8 cellular contexts compared by ENCODE assay signal in the genomic region with DNA sequence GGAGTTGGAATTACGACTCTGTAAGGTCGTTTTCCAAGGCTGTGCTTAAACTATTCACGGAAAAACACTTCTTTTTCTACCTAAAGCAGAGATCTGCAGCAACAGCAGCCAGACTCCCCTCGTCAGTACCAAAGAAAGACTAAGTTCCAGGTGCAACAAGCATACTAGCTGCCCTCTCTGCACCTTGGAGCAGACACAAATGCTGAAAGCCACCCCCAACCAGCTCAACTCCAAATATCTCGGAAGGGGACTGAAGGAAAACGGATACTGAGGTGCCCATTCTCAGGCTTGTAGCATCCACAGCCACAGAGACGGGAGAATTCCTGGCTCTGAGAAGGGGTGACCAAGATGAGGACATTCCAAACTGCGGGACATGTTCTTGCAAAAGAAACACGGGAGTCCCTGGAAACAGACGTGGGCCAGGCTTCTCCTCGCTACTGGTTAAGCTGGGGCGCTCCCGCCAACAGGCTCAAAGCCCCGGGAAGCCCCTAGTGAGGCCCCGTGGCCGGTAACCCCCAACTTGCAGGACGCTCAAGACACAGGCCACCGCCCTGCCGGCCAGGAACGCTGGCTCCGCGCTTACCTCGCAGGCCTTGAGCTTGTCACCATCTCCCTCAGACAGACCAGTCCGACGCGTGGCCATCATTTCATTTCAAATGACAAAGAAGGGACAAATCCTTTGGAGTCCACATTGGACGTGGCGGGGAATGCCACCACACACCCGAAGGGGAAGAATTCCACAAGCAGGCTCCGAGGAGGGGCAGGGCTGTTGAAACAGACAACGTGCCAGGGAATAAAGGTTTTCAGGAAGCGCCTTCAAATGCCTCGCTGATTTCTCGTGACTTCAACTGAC. TPM values are rescaled to one million over a fixed set of nuclear protein-coding genes. Genes with fewer than 3 reads are reported as not detected.
DNase-seq lines count a peak whose midpoint lies in the region; ATAC-seq and TF ChIP-seq lines count a peak whose summit lies in the region.

No MANE protein-coding gene starts in this region.

- peak overlapping the region; percentile 93 for H3K9ac ChIP-seq in PC-3 (ENCODE audit: low read length)

- H4K20me1 ChIP-seq in PC-3 (ENCODE audit: low read length) = peaks cover 23% of the 10 kb centered on the region

- no peaks in the 10 kb centered on the region for H3K9me3 ChIP-seq in PC-3 (ENCODE audit: low read length)

- H3K4me3 Mint-ChIP-seq in naive B cell = peak overlapping the region; percentile 78 to 96 (median 92)

- H3K9me3 Mint-ChIP-seq in naive B cell = no peaks in the 10 kb centered on the region

- peak overlapping the region; percentile 70 for H3K27ac ChIP-seq in PC-3 (ENCODE audit: low read length)

- H3K4me1 Mint-ChIP-seq in naive B cell = peaks cover 3 to 26% (median 11%) of the 10 kb centered on the region in 3 donors

- intact Hi-C loops in PC-3 (cut with micrococcal nuclease) = loop anchor here (5.0 kb wide), 3 partner anchors 146 to 241 kb away; no protein-coding TSS in a partner anchor

- H2AFZ ChIP-seq in PC-3 (ENCODE audit: low read length) = no peak overlapping the region

- H3K27me3 ChIP-seq in PC-3 (ENCODE audit: low read length) = no peaks in the 10 kb centered on the region

- 0 out of 2 replicates have a peak, but pooled peaks cover 6% of the 10 kb centered on the region for H3K36me3 ChIP-seq in PC-3 (ENCODE audit: low read depth, low read length)

- H3K79me2 ChIP-seq in PC-3 (ENCODE audit: low read length) = peaks cover 66% of the 10 kb centered on the region

- peak overlapping the region; percentile 88 for H3K4me3 ChIP-seq in PC-3 (ENCODE audit: low read length)
- peak overlapping the region; percentile 85 for H3K4me3 ChIP-seq in epithelial cell of proximal tubule (ENCODE audit: low read depth, low read length)

- H3K27me3 Mint-ChIP-seq in naive B cell = no peaks in the 10 kb centered on the region

- no TSS peak for BruUV-seq in PC-3 (replicated peaks; lab: Mats Ljungman, UMichigan)

- H3F3A ChIP-seq in PC-3 (ENCODE audit: low read length, unreplicated experiment) = no peaks in the 10 kb centered on the region

- peak overlapping the region in 2 of 6 donors; percentile 1 to 79 for H3K27ac Mint-ChIP-seq in naive B cell

- ATAC-seq in PC-3 = no peak
- no peak for ATAC-seq in naive B cell (ENCODE audit: low read depth in 2 of 2)
- no peak for ATAC-seq in GM19328 (IDR thresholded peaks at IDR 0.05; ENCODE audit: unreplicated experiment)
- ATAC-seq in GM19463 (IDR thresholded peaks at IDR 0.05; ENCODE audit: unreplicated experiment) = no peak

- POLR2A ChIA-PET in PC-3 (lab: Charles Lee; ENCODE audit: unreplicated experiment) = no interaction called here

- peak; percentile 41 for DNase-seq in EL
- peak; percentile 38 for DNase-seq in PC-3
- no peak for DNase-seq in epithelial cell of proximal tubule (ENCODE audit: low read depth)
- DNase-seq in naive B cell = peak; percentile 12
- no peak for DNase-seq in NK-92 (lab: John Stamatoyannopoulos, UW; ENCODE audit: unreplicated experiment)
- DNase-seq in H4 (ENCODE audit: low spot score) = no peak

- TF ChIP-seq CTCF in PC-3 (conservative IDR thresholded peaks at IDR 0.05; ENCODE audit: low read depth, low read length) (no peak), epithelial cell of proximal tubule (conservative IDR thresholded peaks at IDR 0.05; ENCODE audit: low read depth, low read length) (no peak)

- H3K4me1 ChIP-seq in PC-3 (ENCODE audit: insufficient read depth, low read length) = peaks cover 24% of the 10 kb centered on the region

- CTCF ChIA-PET in PC-3 (lab: Charles Lee) = interaction anchor here (0.6 kb wide), 1 partner anchor 267 kb away, joined by 4 read pairs; no protein-coding TSS in a partner anchor

- H3K4me2 ChIP-seq in PC-3 (ENCODE audit: low read length) = peak overlapping the region; percentile 97

- H3K9me2 ChIP-seq in PC-3 (replicated peaks; ENCODE audit: low read length) = no peaks in the 10 kb centered on the region

- no peaks in the 10 kb centered on the region for H3K36me3 Mint-ChIP-seq in naive B cell

RNA-seq across cellular contexts. Expression of a gene that starts 2.2 kb away (rescaled TPM):
- total RNA-seq in PC-3 (2014; rRNA removed) = 51.4 and 52.6 TPM in 2 replicates
- 39.9 and 46.8 TPM in 2 replicates for total RNA-seq in epithelial cell of proximal tubule
- 1 to 10 TPM in 1 of 6 donors, under 1 TPM in 4, not detected in 1; 0.30 to 2.2 (median 0.56) TPM for polyA plus RNA-seq in naive B cell (ENCODE audit: low read depth in 6 of 6)
- 16.2 and 18.0 TPM in 2 replicates for total RNA-seq in H4 (2014; rRNA removed; shearing (Covaris generic))

Comparison
In these comparisons a context has a peak if more than half of its experiments do, and no peak if none do; other contexts are left out.
1. DNase-seq: peak in EL (single experiment), PC-3 (single experiment) and naive B cell (single experiment); none in epithelial cell of proximal tubule (single experiment), NK-92 (single experiment) and H4 (single experiment).